ENCODE assay signal across 10 cellular contexts in genomic region chr1:23224721-23225648, GRCh38. TPM values are rescaled to one million over a fixed set of nuclear protein-coding genes. Genes with fewer than 3 reads are reported as not detected.
A peak's percentile ranks its signal among the peaks of the same experiment; 100 is the strongest.
DNase-seq lines count a peak whose midpoint lies in the region; ATAC-seq and TF ChIP-seq lines count a peak whose summit lies in the region.
"Had no signal": no experiment of that assay in that cellular context is flagged by ENCODE, and none has a peak within 500 bp of the region (broad histone marks: within the 10 kb centered on the region; RNA-seq: fewer than 3 reads in every experiment).

No MANE protein-coding gene starts in this region.

- peaks cover 3% of the 10 kb centered on the region for H3K36me3 Mint-ChIP-seq in osteocyte (ENCODE audit: unreplicated experiment)

- no peaks in the 10 kb centered on the region for H3K9me3 Mint-ChIP-seq in osteocyte (ENCODE audit: unreplicated experiment)

- H3K27me3 Mint-ChIP-seq in osteocyte (ENCODE audit: unreplicated experiment) = no peaks in the 10 kb centered on the region

- H3K4me1 Mint-ChIP-seq in osteocyte (ENCODE audit: unreplicated experiment) = peaks cover 10% of the 10 kb centered on the region

- no peak for TF ChIP-seq CTCF in osteocyte (IDR thresholded peaks at IDR 0.05)

- peak overlapping the region; percentile 4 for H3K4me3 Mint-ChIP-seq in osteocyte (ENCODE audit: unreplicated experiment)

- DNase-seq in GM03348 (ENCODE audit: low spot score) (peak; percentile 91), glomerular endothelial cell (ENCODE audit: extremely low read depth, low read depth, low spot score) (peak; percentile 44), osteocyte (ENCODE audit: extremely low spot score, unreplicated experiment) (no peak), DMS53 (lab: John Stamatoyannopoulos, UW) (no peak), NCI-H1436 treated with DMSO at 0.1 percent for 48 hours (lab: John Stamatoyannopoulos, UW) (no peak), HUDEP-2 (lab: John Stamatoyannopoulos, UW; ENCODE audit: unreplicated experiment in 76 of 76) (no peak)
- DNase-seq: cerebellar nuclear complex; stimulated activated naive CD8-positive, alpha-beta T cell treated with anti-CD3 and anti-CD28 coated beads, Interleukin-15, Interleukin-2, amounts not matched to agents 100 U/mL and 50 U/mL, for 24 hours had no signal

- peak overlapping the region; percentile 76 for H3K27ac Mint-ChIP-seq in osteocyte (ENCODE audit: unreplicated experiment)

- ATAC-seq in SK-N-SH treated with all-trans-retinoic acid at 6 μM for 48 hours = peak; percentile 96
- no peak for ATAC-seq in HG03520 (IDR thresholded peaks at IDR 0.05; ENCODE audit: unreplicated experiment)
- ATAC-seq: stimulated activated naive CD8-positive, alpha-beta T cell treated with anti-CD3 and anti-CD28 coated beads, Interleukin-15, Interleukin-2, amounts not matched to agents 100 U/mL and 50 U/mL, for 24 hours had no signal

TF ChIP-seq in SK-N-SH treated with all-trans-retinoic acid at 6 μM for 48 hours, 23 proteins besides CTCF, POLR2A, EP300 and RAD21:
- TF ChIP-seq CSDC2 (CRISPR knock-in tag; IDR thresholded peaks at IDR 0.05) (no peak), ARNTL (CRISPR knock-in tag; IDR thresholded peaks at IDR 0.05; ENCODE audit: borderline replicate concordance, low read depth) (no peak), POU6F1 (CRISPR knock-in tag; IDR thresholded peaks at IDR 0.05; ENCODE audit: borderline replicate concordance, low read depth) (no peak), ZC3H10 (CRISPR knock-in tag; IDR thresholded peaks at IDR 0.05) (no peak), CREB5 (CRISPR knock-in tag; IDR thresholded peaks at IDR 0.05; ENCODE audit: low read depth) (no peak), TCF4 (CRISPR knock-in tag; IDR thresholded peaks at IDR 0.05; ENCODE audit: borderline replicate concordance) (no peak), ZNF70 (CRISPR knock-in tag; IDR thresholded peaks at IDR 0.05) (peak; percentile 79), OSR1 (CRISPR knock-in tag; IDR thresholded peaks at IDR 0.05) (no peak), ZFP30 (CRISPR knock-in tag; IDR thresholded peaks at IDR 0.05) (no peak), ZFP3 (CRISPR knock-in tag; IDR thresholded peaks at IDR 0.05) (no peak), ESRRG (CRISPR knock-in tag; IDR thresholded peaks at IDR 0.05) (no peak), GLIS3 (CRISPR knock-in tag; IDR thresholded peaks at IDR 0.05) (no peak), SNAI2 (CRISPR knock-in tag; IDR thresholded peaks at IDR 0.05) (no peak), PATZ1 (CRISPR knock-in tag; IDR thresholded peaks at IDR 0.05; ENCODE audit: borderline replicate concordance) (no peak), BACH2 (CRISPR knock-in tag; IDR thresholded peaks at IDR 0.05; ENCODE audit: borderline replicate concordance) (no peak), TSHZ2 (CRISPR knock-in tag; IDR thresholded peaks at IDR 0.05) (0 out of 2 replicates have a peak, but pooled peaks have one; percentile 12)
TF ChIP-seq in SK-N-SH treated with all-trans-retinoic acid at 6 μM for 48 hours: peak in this region for 2.

RNA-seq across cellular contexts. Expression of gene HTR1D, which starts 7.7 kb away (rescaled TPM):
- total RNA-seq in glomerular endothelial cell (3.4 and 5.8 TPM in 2 replicates), osteocyte (1.2 and 1.6 TPM in 2 replicates)

RNA-seq across cellular contexts. Expression of gene LUZP1, which starts 56.3 kb away (rescaled TPM):
- total RNA-seq in glomerular endothelial cell (64.9 and 71.9 TPM in 2 replicates), osteocyte (47.4 and 47.6 TPM in 2 replicates)

Comparison
In these comparisons a context has a peak if more than half of its experiments do, and no peak if none do; other contexts are left out.
1. DNase-seq: peak in GM03348 (single experiment) and glomerular endothelial cell (single experiment); none in osteocyte (single experiment), DMS53 (single experiment), NCI-H1436 treated with DMSO at 0.1 percent for 48 hours (single experiment) and HUDEP-2 (0 of 76).